ENCODE assay signal across 8 cellular contexts in the genomic region with DNA sequence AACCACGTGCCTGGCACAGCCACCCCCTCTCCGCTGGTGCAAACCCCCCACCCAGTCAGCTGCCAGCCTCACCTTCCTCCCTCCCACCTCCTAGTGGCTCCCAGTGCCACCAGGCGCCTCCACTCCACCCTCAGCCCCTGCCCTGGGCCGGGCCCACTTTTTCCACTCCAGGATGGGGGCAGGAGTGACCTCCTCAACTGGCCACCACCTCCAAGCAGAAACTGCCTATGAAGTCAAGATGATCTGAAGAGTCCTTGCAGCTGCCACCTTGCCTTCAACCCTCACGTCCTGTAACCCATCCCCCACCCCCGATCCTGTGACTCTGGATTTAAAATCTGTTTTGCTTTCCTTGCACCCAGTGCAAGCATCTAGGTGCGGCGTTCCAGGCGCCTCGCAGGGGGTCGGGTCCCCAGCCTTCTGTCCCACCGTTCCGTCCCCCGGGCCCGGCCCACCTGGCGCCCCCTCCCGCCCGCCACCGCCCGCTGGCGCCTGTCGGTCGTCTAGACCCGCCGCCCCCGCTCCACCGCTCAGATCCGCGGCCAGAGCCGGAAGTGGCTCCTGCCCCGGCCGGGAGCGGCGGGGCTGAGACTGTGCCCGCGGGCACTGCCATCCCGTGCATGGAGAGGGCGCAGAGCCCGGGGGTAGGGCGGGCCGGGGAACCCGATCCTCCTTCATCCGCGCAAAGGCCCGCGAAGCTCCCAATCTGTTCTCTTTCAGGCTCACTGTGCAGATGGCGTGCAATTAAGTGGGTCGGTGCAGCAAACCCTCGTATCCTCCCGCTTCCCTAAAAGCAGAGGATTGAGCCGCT. TPM values are rescaled to one million over a fixed set of nuclear protein-coding genes. Genes with fewer than 3 reads are reported as not detected.
DNase-seq lines count a peak whose midpoint lies in the region; ATAC-seq and TF ChIP-seq lines count a peak whose summit lies in the region.

No MANE protein-coding gene starts in this region.

- peak; percentile 71 to 86 (median 76) for ATAC-seq in right lobe of liver
- ATAC-seq in HG02970 (IDR thresholded peaks at IDR 0.05; ENCODE audit: low FRiP score, unreplicated experiment) = no peak
- no peak for ATAC-seq in HG03378 (IDR thresholded peaks at IDR 0.05; ENCODE audit: unreplicated experiment)

- no peaks in the 10 kb centered on the region for H3K9me3 ChIP-seq in right lobe of liver

- DNase-seq in GM10266 (ENCODE audit: extremely low spot score) (peak; percentile 59), right lobe of liver (peak; percentile 70 to 76 (median 75))
- peak; percentile 53 for DNase-seq in Jurkat, Clone E6-1 (ENCODE audit: low read depth, low spot score)
- peak; percentile 60 for DNase-seq in activated CD4-positive, CD25-positive, alpha-beta regulatory T cell treated with anti-CD3 and anti-CD28 coated beads, Interleukin-2, amount 50 U/mL, for 72 hours
- peak; percentile 2 to 20 for DNase-seq in stimulated activated CD8-positive, alpha-beta memory T cell treated with anti-CD3 and anti-CD28 coated beads, Interleukin-2, amount 100 ng/mL, for 1 hour (ENCODE audit: low read depth in 2 of 2)

- no peak for TF ChIP-seq CTCF in GM10266 (IDR thresholded peaks at IDR 0.05; ENCODE audit: control insufficient read depth, insufficient read depth, low read depth, missing control alignments)
- TF ChIP-seq CTCF in right lobe of liver (IDR thresholded peaks at IDR 0.05) = peak in 1 of 4 donors; percentile 4

- TF ChIP-seq POLR2A in right lobe of liver (IDR thresholded peaks at IDR 0.05) = peak; percentile 23

- H3K27me3 ChIP-seq in right lobe of liver = no peaks in the 10 kb centered on the region

- no peaks in the 10 kb centered on the region for H3K36me3 ChIP-seq in right lobe of liver

- H3K27ac ChIP-seq in cingulate gyrus (ENCODE audit: low read depth, low read length) (peak overlapping the region; percentile 23), right lobe of liver (peak overlapping the region; percentile 60 to 65 (median 62))

- peak overlapping the region; percentile 52 for H3K4me3 ChIP-seq in Jurkat, Clone E6-1 (ENCODE audit: low read length)
- peak overlapping the region; percentile 31 to 56 (median 47) for H3K4me3 ChIP-seq in right lobe of liver

- intact Hi-C loops in right lobe of liver (cut with DNase I) = no loop called here

- 13% methylated on average over 18 of the region's 51 CpGs for WGBS in right lobe of liver (ENCODE audit: insufficient coverage, low coverage, low lambda C conversion rate, missing lambda C conversion rate)

- H3K4me1 ChIP-seq in right lobe of liver = peaks cover 0 to 16% (median 5%) of the 10 kb centered on the region in 4 donors

RNA-seq across cellular contexts. Expression of a gene that starts 51.2 kb away (rescaled TPM):
- polyA plus RNA-seq in Jurkat, Clone E6-1 (2012; ENCODE audit: insufficient read depth, insufficient read length) = 73.7 TPM
- total RNA-seq in right lobe of liver = 100 to 1,000 TPM in 2 of 6 experiments, 10 to 100 TPM in 4; 59.0 to 116 (median 90.9) TPM

Comparison
In these comparisons a context has a peak if more than half of its experiments do, and no peak if none do; other contexts are left out.
1. DNase-seq: peak in every context shown above with its lines; median percentile 75 in right lobe of liver; 60 in activated CD4-positive, CD25-positive, alpha-beta regulatory T cell treated with anti-CD3 and anti-CD28 coated beads, Interleukin-2, amount 50 U/mL, for 72 hours; 59 in GM10266; 53 in Jurkat, Clone E6-1; 11 in stimulated activated CD8-positive, alpha-beta memory T cell treated with anti-CD3 and anti-CD28 coated beads, Interleukin-2, amount 100 ng/mL, for 1 hour.
2. ATAC-seq: peak in right lobe of liver (4 of 4); none in HG02970 (single experiment) and HG03378 (single experiment).